Comparison of ENCODE assay signal across 19 cellular contexts in the genomic region with DNA sequence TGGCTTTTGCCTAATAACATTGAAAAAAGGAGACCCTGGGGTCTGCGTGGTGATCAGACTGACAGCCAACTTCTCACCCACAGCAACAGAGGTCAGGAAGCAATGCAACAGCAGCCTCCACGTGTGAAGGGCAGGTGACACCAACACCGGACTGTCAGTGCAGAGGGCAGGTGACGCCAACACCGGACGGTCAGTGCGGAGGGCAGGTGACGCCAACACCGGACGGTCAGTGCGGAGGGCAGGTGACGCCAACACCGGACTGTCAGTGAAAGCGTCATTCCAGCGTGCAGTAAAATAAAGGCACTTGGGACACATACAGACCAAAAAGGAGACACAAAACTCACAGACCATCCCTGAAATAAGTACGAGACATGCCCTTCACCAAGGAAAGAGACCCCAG. TPM values are rescaled to one million over a fixed set of nuclear protein-coding genes. Genes with fewer than 3 reads are reported as not detected.
DNase-seq lines count a peak whose midpoint lies in the region; ATAC-seq, FAIRE-seq and TF ChIP-seq lines count a peak whose summit lies in the region.
"Had no signal": no experiment of that assay in that cellular context is flagged by ENCODE, and none has a peak within 500 bp of the region (broad histone marks: within the 10 kb centered on the region; RNA-seq: fewer than 3 reads in every experiment).

No MANE protein-coding gene starts in this region.

- DNase-seq in activated CD8-positive, alpha-beta memory T cell treated with anti-CD3 and anti-CD28 coated beads for 24 hours, result peak; percentile 33
- DNase-seq in activated CD8-positive, alpha-beta memory T cell treated with anti-CD3 and anti-CD28 coated beads, Interleukin-2, amount 50 U/mL, for 48 hours, result no peak
- DNase-seq in left lobe of liver (ENCODE audit: low spot score) (peak; percentile 37), osteocyte (ENCODE audit: extremely low spot score, unreplicated experiment) (peak; percentile 80), urothelium cell line (ENCODE audit: low spot score) (no peak), GM12891 (ENCODE audit: insufficient read length, low spot score) (no peak)
- DNase-seq in stimulated activated CD4-positive, alpha-beta T cell treated with anti-CD3 and anti-CD28 coated beads, Interleukin-4, amount 100 ng/mL, for 24 hours, result no peak
- DNase-seq: AML-193; CD4-positive, alpha-beta memory T cell; DMS153; DMS79; GDM1; GOT3; H7; HFFc6; IMR-90 had no signal

- H3K27me3 Mint-ChIP-seq in osteocyte (ENCODE audit: unreplicated experiment), result peaks cover 30% of the 10 kb centered on the region

- H3K27ac Mint-ChIP-seq in osteocyte (ENCODE audit: unreplicated experiment), result no peak overlapping the region
- H3K27ac Mint-ChIP-seq: CD14-positive monocyte; CD4-positive, alpha-beta memory T cell; HFFc6 had no signal

- H3K36me3 Mint-ChIP-seq in osteocyte (ENCODE audit: unreplicated experiment), result no peaks in the 10 kb centered on the region
- H3K36me3 Mint-ChIP-seq: CD14-positive monocyte had no signal

- ATAC-seq in left lobe of liver, result no peak
- ATAC-seq: A549, HCT116 had no signal

- peak; percentile 74 for FAIRE-seq in urothelium cell line (lab: Jason Lieb, UNC)
- no peak for FAIRE-seq in GM12891 (lab: Jason Lieb, UNC)
- FAIRE-seq: A549 had no signal

- TF ChIP-seq CTCF in osteocyte (IDR thresholded peaks at IDR 0.05), result no peak

- no peak overlapping the region for H3K4me3 Mint-ChIP-seq in osteocyte (ENCODE audit: unreplicated experiment)
- H3K4me3 Mint-ChIP-seq: CD14-positive monocyte, HFFc6 had no signal

- H3K9me3 Mint-ChIP-seq in osteocyte (ENCODE audit: unreplicated experiment), result peaks cover 13% of the 10 kb centered on the region

- H3K4me1 Mint-ChIP-seq in osteocyte (ENCODE audit: unreplicated experiment), result no peaks in the 10 kb centered on the region
- H3K4me1 Mint-ChIP-seq: CD14-positive monocyte; CD4-positive, alpha-beta memory T cell had no signal

- no peak for TF ChIP-seq POLR2A in GM12891 (IDR thresholded peaks at IDR 0.05; ENCODE audit: low read depth, low read length)

TF ChIP-seq in GM12891, 5 proteins besides CTCF, POLR2A, EP300 and RAD21:
- TF ChIP-seq TAF1 (IDR thresholded peaks at IDR 0.05; ENCODE audit: low read depth, low read length), result no peak
- no peak for TF ChIP-seq POLR2AphosphoS5 (IDR thresholded peaks at IDR 0.05; ENCODE audit: low read depth, low read length)
- TF ChIP-seq PAX5 (IDR thresholded peaks at IDR 0.05; ENCODE audit: insufficient read depth, low read length, severe bottlenecking), result no peak
- no peak for TF ChIP-seq SPI1 (IDR thresholded peaks at IDR 0.05; ENCODE audit: low read depth, low read length)
- TF ChIP-seq POU2F2 (IDR thresholded peaks at IDR 0.05; ENCODE audit: low read depth, low read length), result no peak

RNA-seq across cellular contexts. Expression of gene CEP72, which starts 37.2 kb away (rescaled TPM):
- total RNA-seq in left lobe of liver (4.7 TPM), osteocyte (5.4 and 7.6 TPM in 2 replicates)
- polyA plus RNA-seq in GM12891 (2012; ENCODE audit: low read depth, missing spikeins), result 5.7 TPM

RNA-seq across cellular contexts. Expression of gene SLC9A3, which starts 50.7 kb away (rescaled TPM):
- 0.81 TPM for total RNA-seq in left lobe of liver
- total RNA-seq in osteocyte, result 1.2 and 1.7 TPM in 2 replicates
- 1.8 TPM for polyA plus RNA-seq in GM12891 (2012; ENCODE audit: low read depth, missing spikeins)

Comparison
In these comparisons a context has a peak if more than half of its experiments do, and no peak if none do; other contexts are left out.
1. DNase-seq: peak in activated CD8-positive, alpha-beta memory T cell treated with anti-CD3 and anti-CD28 coated beads for 24 hours (single experiment), left lobe of liver (single experiment) and osteocyte (single experiment); none in activated CD8-positive, alpha-beta memory T cell treated with anti-CD3 and anti-CD28 coated beads, Interleukin-2, amount 50 U/mL, for 48 hours (single experiment), urothelium cell line (single experiment), GM12891 (single experiment) and stimulated activated CD4-positive, alpha-beta T cell treated with anti-CD3 and anti-CD28 coated beads, Interleukin-4, amount 100 ng/mL, for 24 hours (single experiment).